ENCODE assay signal across 22 cellular contexts in the genomic region with DNA sequence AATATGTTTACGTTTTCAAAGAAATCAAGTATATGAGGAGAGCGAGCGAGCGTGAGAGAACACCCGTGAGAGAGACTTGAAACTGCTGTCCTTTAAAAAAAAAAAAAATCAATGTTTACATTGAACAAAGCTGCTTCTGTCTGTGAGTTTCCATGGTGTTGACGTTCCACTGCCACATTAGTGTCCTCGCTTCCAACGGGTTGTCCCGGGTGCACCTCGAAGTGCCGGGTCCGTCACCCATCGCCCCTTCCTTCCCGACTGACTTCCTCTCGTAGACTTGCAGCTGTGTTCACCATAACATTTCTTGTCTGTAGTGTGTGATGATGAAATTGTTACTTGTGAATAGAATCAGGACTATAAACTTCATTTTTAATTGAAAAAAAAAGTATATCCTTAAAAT.
"Had no signal": no experiment of that assay in that cellular context is flagged by ENCODE, and none has a peak within 500 bp of the region (broad histone marks: within the 10 kb centered on the region; RNA-seq: fewer than 3 reads in every experiment).

No MANE protein-coding gene starts in this region.

- H3K79me2 ChIP-seq: parathyroid adenoma had no signal

- H3K9me3 Mint-ChIP-seq: naive thymus-derived CD4-positive, alpha-beta T cell; natural killer cell treated with Interleukin-12 subunit alpha and Interleukin-12 subunit beta and Interleukin-15 and Interleukin-18, amount 100 ng/mL, for 72 hours; stimulated activated effector memory CD8-positive, alpha-beta T cell treated with anti-CD3 and anti-CD28 coated beads, Interleukin-12 subunit alpha, Interleukin-12 subunit beta, amount 100 ng/mL, for 72 hours; stimulated activated naive CD8-positive, alpha-beta T cell treated with anti-CD3 and anti-CD28 coated beads, Interleukin-15, Interleukin-2, amounts not matched to agents 100 ng/mL and 50 ng/mL, for 24 hours; type B pancreatic cell had no signal

- H3K36me3 Mint-ChIP-seq: natural killer cell treated with Interleukin-12 subunit alpha and Interleukin-12 subunit beta and Interleukin-15 and Interleukin-18, amount 100 ng/mL, for 72 hours had no signal

- H3K27me3 Mint-ChIP-seq: naive thymus-derived CD4-positive, alpha-beta T cell; natural killer cell treated with Interleukin-12 subunit alpha and Interleukin-12 subunit beta and Interleukin-15 and Interleukin-18, amount 100 ng/mL, for 72 hours; stimulated activated naive CD8-positive, alpha-beta T cell treated with anti-CD3 and anti-CD28 coated beads, Interleukin-15, Interleukin-2, amounts not matched to agents 100 ng/mL and 50 ng/mL, for 24 hours; type B pancreatic cell had no signal

- H3K27ac Mint-ChIP-seq: naive thymus-derived CD4-positive, alpha-beta T cell; natural killer cell treated with Interleukin-12 subunit alpha and Interleukin-12 subunit beta and Interleukin-15 and Interleukin-18, amount 100 ng/mL, for 72 hours; progenitor cell of endocrine pancreas; stimulated activated effector memory CD8-positive, alpha-beta T cell treated with anti-CD3 and anti-CD28 coated beads, Interleukin-12 subunit alpha, Interleukin-12 subunit beta, amount 100 ng/mL, for 72 hours; stimulated activated naive CD8-positive, alpha-beta T cell treated with anti-CD3 and anti-CD28 coated beads, Interleukin-15, Interleukin-2, amounts not matched to agents 100 ng/mL and 50 ng/mL, for 24 hours; type B pancreatic cell had no signal

- H3K4me3 Mint-ChIP-seq: naive thymus-derived CD4-positive, alpha-beta T cell; natural killer cell treated with Interleukin-12 subunit alpha and Interleukin-12 subunit beta and Interleukin-15 and Interleukin-18, amount 100 ng/mL, for 72 hours; stimulated activated effector memory CD8-positive, alpha-beta T cell treated with anti-CD3 and anti-CD28 coated beads, Interleukin-12 subunit alpha, Interleukin-12 subunit beta, amount 100 ng/mL, for 72 hours; stimulated activated naive CD8-positive, alpha-beta T cell treated with anti-CD3 and anti-CD28 coated beads, Interleukin-15, Interleukin-2, amounts not matched to agents 100 ng/mL and 50 ng/mL, for 24 hours; type B pancreatic cell had no signal

- ATAC-seq: mucosa of descending colon; naive thymus-derived CD4-positive, alpha-beta T cell; natural killer cell treated with Interleukin-12 subunit alpha and Interleukin-12 subunit beta and Interleukin-15 and Interleukin-18, amount 100 ng/mL, for 72 hours; sciatic nerve; stimulated activated effector memory CD8-positive, alpha-beta T cell treated with anti-CD3 and anti-CD28 coated beads, Interleukin-12 subunit alpha, Interleukin-12 subunit beta, amount 100 ng/mL, for 72 hours had no signal

- H2AFZ ChIP-seq: parathyroid adenoma had no signal

- H3K27me3 ChIP-seq: neutrophil, right atrium auricular region, tibial nerve, uterus had no signal

- H3K36me3 ChIP-seq: neutrophil, uterus had no signal

- DNase-seq: hypothalamus; islet precursor cell; left ventricle myocardium inferior; midbrain; mucosa of descending colon; naive thymus-derived CD4-positive, alpha-beta T cell; occipital lobe; stimulated activated CD4-positive, alpha-beta T cell treated with anti-CD3 and anti-CD28 coated beads, Interleukin-4, amount 100 ng/mL, for 24 hours; stimulated activated naive CD4-positive, alpha-beta T cell; uterus had no signal

- H3K4me3 ChIP-seq: left ventricle myocardium inferior, lung, mucosa of descending colon, right atrium auricular region, skin epidermis, tibial nerve, uterus had no signal

- H3K27ac ChIP-seq: left ventricle myocardium inferior, neutrophil, parathyroid adenoma, right atrium auricular region, tibial nerve, uterus had no signal

- H3K4me1 ChIP-seq: parathyroid adenoma, right atrium auricular region, uterus had no signal

- H3K9me3 ChIP-seq: left ventricle myocardium inferior, mucosa of descending colon, neutrophil, right atrium auricular region, tibial nerve, uterus had no signal

- H3K9ac ChIP-seq: parathyroid adenoma had no signal

- H3K4me1 Mint-ChIP-seq: stimulated activated effector memory CD8-positive, alpha-beta T cell treated with anti-CD3 and anti-CD28 coated beads, Interleukin-12 subunit alpha, Interleukin-12 subunit beta, amount 100 ng/mL, for 72 hours had no signal
